In genomic region chr2:167827352-167828097, GRCh38 we compare ENCODE assay signal across 1 cellular context.
A peak's percentile ranks its signal among the peaks of the same experiment; 100 is the strongest.
TF ChIP-seq lines count a peak whose summit lies in the region.

No MANE protein-coding gene starts in this region.

TF ChIP-seq in HepG2, 621 proteins besides CTCF, POLR2A, EP300 and RAD21 (continued from another document and continues in another):
- TF ChIP-seq, protein P1, sequence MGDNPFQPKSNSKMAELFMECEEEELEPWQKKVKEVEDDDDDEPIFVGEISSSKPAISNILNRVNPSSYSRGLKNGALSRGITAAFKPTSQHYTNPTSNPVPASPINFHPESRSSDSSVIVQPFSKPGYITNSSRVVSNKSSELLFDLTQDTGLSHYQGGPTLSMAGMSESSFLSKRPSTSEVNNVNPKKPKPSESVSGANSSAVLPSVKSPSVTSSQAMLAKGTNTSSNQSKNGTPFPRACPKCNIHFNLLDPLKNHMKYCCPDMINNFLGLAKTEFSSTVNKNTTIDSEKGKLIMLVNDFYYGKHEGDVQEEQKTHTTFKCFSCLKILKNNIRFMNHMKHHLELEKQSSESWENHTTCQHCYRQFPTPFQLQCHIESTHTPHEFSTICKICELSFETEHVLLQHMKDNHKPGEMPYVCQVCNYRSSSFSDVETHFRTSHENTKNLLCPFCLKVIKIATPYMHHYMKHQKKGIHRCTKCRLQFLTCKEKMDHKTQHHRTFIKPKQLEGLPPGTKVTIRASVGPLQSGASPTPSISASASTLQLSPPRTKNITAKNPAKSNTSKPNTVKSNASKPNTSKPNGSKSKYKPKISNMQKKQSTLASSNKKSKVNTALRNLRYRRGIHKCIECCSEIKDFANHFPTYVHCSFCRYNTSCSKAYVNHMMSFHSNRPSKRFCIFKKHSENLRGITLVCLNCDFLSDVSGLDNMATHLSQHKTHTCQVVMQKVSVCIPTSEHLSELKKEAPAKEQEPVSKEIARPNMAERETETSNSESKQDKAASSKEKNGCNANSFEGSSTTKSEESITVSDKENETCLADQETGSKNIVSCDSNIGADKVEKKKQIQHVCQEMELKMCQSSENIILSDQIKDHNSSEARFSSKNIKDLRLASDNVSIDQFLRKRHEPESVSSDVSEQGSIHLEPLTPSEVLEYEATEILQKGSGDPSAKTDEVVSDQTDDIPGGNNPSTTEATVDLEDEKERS (CRISPR knock-in tag; IDR thresholded peaks at IDR 0.05): peak; percentile 97
- TF ChIP-seq ZNF567 (CRISPR knock-in tag; IDR thresholded peaks at IDR 0.05; ENCODE audit: borderline replicate concordance) (no peak), SP1 (IDR thresholded peaks at IDR 0.05) (no peak), SP1 (CRISPR knock-in tag; IDR thresholded peaks at IDR 0.05) (peak; percentile 57), ZBTB3 (CRISPR knock-in tag; IDR thresholded peaks at IDR 0.05; ENCODE audit: borderline replicate concordance, low read depth) (peak; percentile 91), ZNF577 (CRISPR knock-in tag; IDR thresholded peaks at IDR 0.05; ENCODE audit: borderline replicate concordance, low read depth) (no peak), ZFP37 (CRISPR knock-in tag; IDR thresholded peaks at IDR 0.05; ENCODE audit: borderline replicate concordance) (no peak), ZNF644 (CRISPR knock-in tag; IDR thresholded peaks at IDR 0.05; ENCODE audit: low read depth) (peak; percentile 100), HDAC1 (CRISPR knock-in tag; IDR thresholded peaks at IDR 0.05) (peak; percentile 99), CENPX (CRISPR knock-in tag; IDR thresholded peaks at IDR 0.05) (no peak), ZNF564 (CRISPR knock-in tag; IDR thresholded peaks at IDR 0.05) (peak; percentile 93; the same call in 1 of the 2 replicates), ZNF501 (CRISPR knock-in tag; IDR thresholded peaks at IDR 0.05) (peak; percentile 98), MIER2 (CRISPR knock-in tag; IDR thresholded peaks at IDR 0.05) (peak; percentile 92), ZNF329 (CRISPR knock-in tag; IDR thresholded peaks at IDR 0.05; ENCODE audit: low read depth) (peak; percentile 75; the same call in 1 of the 2 replicates), ZNF282 (IDR thresholded peaks at IDR 0.05; ENCODE audit: partially characterized antibody) (no peak), ZNF484 (CRISPR knock-in tag; IDR thresholded peaks at IDR 0.05; ENCODE audit: borderline replicate concordance, low read depth) (no peak), PAF1 (CRISPR knock-in tag; IDR thresholded peaks at IDR 0.05) (no peak), HIVEP1 (CRISPR knock-in tag; IDR thresholded peaks at IDR 0.05) (peak; percentile 87), GTF3A (CRISPR knock-in tag; conservative IDR thresholded peaks at IDR 0.05) (0 out of 2 replicates have a peak, but pooled peaks have one; percentile 91), ELF4 (CRISPR knock-in tag; IDR thresholded peaks at IDR 0.05; ENCODE audit: borderline replicate concordance) (no peak), FOXK1 (CRISPR knock-in tag; IDR thresholded peaks at IDR 0.05; ENCODE audit: borderline replicate concordance, low read depth) (peak; percentile 84), SATB2 (CRISPR knock-in tag; IDR thresholded peaks at IDR 0.05) (peak; percentile 86), DDIT3 (CRISPR knock-in tag; IDR thresholded peaks at IDR 0.05) (no peak), HNRNPL (IDR thresholded peaks at IDR 0.05; ENCODE audit: low read depth, low read length) (no peak), ZBTB39 (CRISPR knock-in tag; IDR thresholded peaks at IDR 0.05) (peak; percentile 89), HOXA3 (CRISPR knock-in tag; IDR thresholded peaks at IDR 0.05) (peak; percentile 90), HOXA9 (CRISPR knock-in tag; IDR thresholded peaks at IDR 0.05; ENCODE audit: borderline replicate concordance) (no peak), TRIM24 (CRISPR knock-in tag; IDR thresholded peaks at IDR 0.05) (peak; percentile 99), ZNF441 (CRISPR knock-in tag; IDR thresholded peaks at IDR 0.05; ENCODE audit: borderline replicate concordance) (peak; percentile 90; the same call in 1 of the 2 replicates), NR2F2 (IDR thresholded peaks at IDR 0.05; ENCODE audit: borderline replicate concordance, low read depth) (peak; percentile 54; the same call in 1 of the 2 replicates), ZFP90 (CRISPR knock-in tag; IDR thresholded peaks at IDR 0.05; ENCODE audit: borderline replicate concordance) (peak; percentile 75), ZFYVE20 (CRISPR knock-in tag; IDR thresholded peaks at IDR 0.05; ENCODE audit: borderline replicate concordance, low read depth) (no peak), RBFOX2 (IDR thresholded peaks at IDR 0.05; ENCODE audit: low read depth, low read length) (peak; percentile 67), ARHGAP35 (CRISPR knock-in tag; IDR thresholded peaks at IDR 0.05; ENCODE audit: borderline replicate concordance) (no peak), ZFP36 (IDR thresholded peaks at IDR 0.05; ENCODE audit: borderline replicate concordance, low read depth, low read length, partially characterized antibody) (no peak), RXRA (CRISPR knock-in tag; IDR thresholded peaks at IDR 0.05) (peak; percentile 98), ZNF230 (CRISPR knock-in tag; IDR thresholded peaks at IDR 0.05) (no peak; the same call in 1 of the 2 replicates), CAMTA2 (CRISPR knock-in tag; IDR thresholded peaks at IDR 0.05; ENCODE audit: borderline replicate concordance) (no peak), FOSL2 (CRISPR knock-in tag; IDR thresholded peaks at IDR 0.05) (peak; percentile 81), ZNF773 (CRISPR knock-in tag; IDR thresholded peaks at IDR 0.05; ENCODE audit: borderline replicate concordance) (no peak), NR1H2 (CRISPR knock-in tag; IDR thresholded peaks at IDR 0.05; ENCODE audit: borderline replicate concordance, low read depth) (no peak), TFE3 (CRISPR knock-in tag; IDR thresholded peaks at IDR 0.05) (peak; percentile 80; the same call in 1 of the 2 replicates), ZBTB1 (CRISPR knock-in tag; IDR thresholded peaks at IDR 0.05; ENCODE audit: borderline replicate concordance) (no peak), ZNF737 (CRISPR knock-in tag; IDR thresholded peaks at IDR 0.05; ENCODE audit: borderline replicate concordance) (peak; percentile 92; the same call in 1 of the 2 replicates), ZFP1 (CRISPR knock-in tag; IDR thresholded peaks at IDR 0.05) (no peak; the same call in 1 of the 2 replicates)
- TF ChIP-seq, protein P2, sequence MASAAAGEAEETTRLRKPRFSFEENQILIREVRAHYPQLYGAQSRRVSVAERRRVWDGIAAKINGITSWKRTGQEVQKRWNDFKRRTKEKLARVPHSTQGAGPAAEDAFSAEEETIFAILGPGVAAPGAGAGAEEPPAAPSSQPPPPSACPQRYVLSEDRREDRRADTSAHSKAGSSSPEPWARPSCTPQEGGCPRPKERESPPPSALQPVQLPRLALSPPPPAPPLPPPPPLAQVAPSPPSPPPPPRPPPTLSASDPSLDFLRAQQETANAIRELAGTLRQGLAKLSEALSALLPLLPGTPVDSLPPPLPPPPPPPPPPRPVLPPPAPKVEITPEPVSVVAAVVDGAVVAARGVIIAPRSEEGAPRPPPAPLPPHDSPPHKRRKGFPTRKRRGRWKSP (CRISPR knock-in tag; IDR thresholded peaks at IDR 0.05): peak; percentile 98
- TF ChIP-seq, protein P3, sequence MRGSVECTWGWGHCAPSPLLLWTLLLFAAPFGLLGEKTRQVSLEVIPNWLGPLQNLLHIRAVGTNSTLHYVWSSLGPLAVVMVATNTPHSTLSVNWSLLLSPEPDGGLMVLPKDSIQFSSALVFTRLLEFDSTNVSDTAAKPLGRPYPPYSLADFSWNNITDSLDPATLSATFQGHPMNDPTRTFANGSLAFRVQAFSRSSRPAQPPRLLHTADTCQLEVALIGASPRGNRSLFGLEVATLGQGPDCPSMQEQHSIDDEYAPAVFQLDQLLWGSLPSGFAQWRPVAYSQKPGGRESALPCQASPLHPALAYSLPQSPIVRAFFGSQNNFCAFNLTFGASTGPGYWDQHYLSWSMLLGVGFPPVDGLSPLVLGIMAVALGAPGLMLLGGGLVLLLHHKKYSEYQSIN (CRISPR knock-in tag; IDR thresholded peaks at IDR 0.05; ENCODE audit: borderline replicate concordance): no peak
- TF ChIP-seq, protein P4, sequence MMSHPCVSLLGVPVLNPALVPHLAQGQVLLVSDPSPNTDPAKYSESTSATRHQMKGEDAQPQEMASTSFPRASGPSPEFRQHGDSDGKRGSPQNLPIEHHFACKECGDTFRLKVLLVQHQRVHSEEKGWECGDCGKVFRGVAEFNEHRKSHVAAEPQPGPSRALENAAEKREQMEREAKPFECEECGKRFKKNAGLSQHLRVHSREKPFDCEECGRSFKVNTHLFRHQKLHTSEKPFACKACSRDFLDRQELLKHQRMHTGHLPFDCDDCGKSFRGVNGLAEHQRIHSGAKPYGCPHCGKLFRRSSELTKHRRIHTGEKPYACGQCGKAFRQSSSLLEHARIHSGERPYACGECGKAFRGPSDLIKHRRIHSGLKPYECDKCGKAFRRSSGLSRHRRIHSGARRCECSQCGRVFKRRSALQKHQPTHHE (CRISPR knock-in tag; IDR thresholded peaks at IDR 0.05; ENCODE audit: borderline replicate concordance): peak; percentile 97; the same call in 1 of the 2 replicates
- TF ChIP-seq, protein P5, sequence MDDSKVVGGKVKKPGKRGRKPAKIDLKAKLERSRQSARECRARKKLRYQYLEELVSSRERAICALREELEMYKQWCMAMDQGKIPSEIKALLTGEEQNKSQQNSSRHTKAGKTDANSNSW (CRISPR knock-in tag; IDR thresholded peaks at IDR 0.05; ENCODE audit: borderline replicate concordance): no peak
- TF ChIP-seq, protein P6, sequence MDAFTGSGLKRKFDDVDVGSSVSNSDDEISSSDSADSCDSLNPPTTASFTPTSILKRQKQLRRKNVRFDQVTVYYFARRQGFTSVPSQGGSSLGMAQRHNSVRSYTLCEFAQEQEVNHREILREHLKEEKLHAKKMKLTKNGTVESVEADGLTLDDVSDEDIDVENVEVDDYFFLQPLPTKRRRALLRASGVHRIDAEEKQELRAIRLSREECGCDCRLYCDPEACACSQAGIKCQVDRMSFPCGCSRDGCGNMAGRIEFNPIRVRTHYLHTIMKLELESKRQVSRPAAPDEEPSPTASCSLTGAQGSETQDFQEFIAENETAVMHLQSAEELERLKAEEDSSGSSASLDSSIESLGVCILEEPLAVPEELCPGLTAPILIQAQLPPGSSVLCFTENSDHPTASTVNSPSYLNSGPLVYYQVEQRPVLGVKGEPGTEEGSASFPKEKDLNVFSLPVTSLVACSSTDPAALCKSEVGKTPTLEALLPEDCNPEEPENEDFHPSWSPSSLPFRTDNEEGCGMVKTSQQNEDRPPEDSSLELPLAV (CRISPR knock-in tag; conservative IDR thresholded peaks at IDR 0.05; ENCODE audit: low read depth): no peak; the same call in 1 of the 2 replicates
- TF ChIP-seq, protein P7, sequence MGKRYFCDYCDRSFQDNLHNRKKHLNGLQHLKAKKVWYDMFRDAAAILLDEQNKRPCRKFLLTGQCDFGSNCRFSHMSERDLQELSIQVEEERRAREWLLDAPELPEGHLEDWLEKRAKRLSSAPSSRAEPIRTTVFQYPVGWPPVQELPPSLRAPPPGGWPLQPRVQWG (CRISPR knock-in tag; IDR thresholded peaks at IDR 0.05; ENCODE audit: borderline replicate concordance, low read depth): no peak
- TF ChIP-seq, protein P8, sequence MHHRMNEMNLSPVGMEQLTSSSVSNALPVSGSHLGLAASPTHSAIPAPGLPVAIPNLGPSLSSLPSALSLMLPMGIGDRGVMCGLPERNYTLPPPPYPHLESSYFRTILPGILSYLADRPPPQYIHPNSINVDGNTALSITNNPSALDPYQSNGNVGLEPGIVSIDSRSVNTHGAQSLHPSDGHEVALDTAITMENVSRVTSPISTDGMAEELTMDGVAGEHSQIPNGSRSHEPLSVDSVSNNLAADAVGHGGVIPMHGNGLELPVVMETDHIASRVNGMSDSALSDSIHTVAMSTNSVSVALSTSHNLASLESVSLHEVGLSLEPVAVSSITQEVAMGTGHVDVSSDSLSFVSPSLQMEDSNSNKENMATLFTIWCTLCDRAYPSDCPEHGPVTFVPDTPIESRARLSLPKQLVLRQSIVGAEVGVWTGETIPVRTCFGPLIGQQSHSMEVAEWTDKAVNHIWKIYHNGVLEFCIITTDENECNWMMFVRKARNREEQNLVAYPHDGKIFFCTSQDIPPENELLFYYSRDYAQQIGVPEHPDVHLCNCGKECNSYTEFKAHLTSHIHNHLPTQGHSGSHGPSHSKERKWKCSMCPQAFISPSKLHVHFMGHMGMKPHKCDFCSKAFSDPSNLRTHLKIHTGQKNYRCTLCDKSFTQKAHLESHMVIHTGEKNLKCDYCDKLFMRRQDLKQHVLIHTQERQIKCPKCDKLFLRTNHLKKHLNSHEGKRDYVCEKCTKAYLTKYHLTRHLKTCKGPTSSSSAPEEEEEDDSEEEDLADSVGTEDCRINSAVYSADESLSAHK (CRISPR knock-in tag; IDR thresholded peaks at IDR 0.05; ENCODE audit: borderline replicate concordance): no peak
